ENCODE assay signal across 16 cellular contexts in genomic region chr19:28481674-28482073, GRCh38.
"Had no signal": no experiment of that assay in that cellular context is flagged by ENCODE, and none has a peak within 500 bp of the region (broad histone marks: within the 10 kb centered on the region; RNA-seq: fewer than 3 reads in every experiment).

No MANE protein-coding gene starts in this region.

- H3K4me3 Mint-ChIP-seq: activated naive CD8-positive, alpha-beta T cell treated with anti-CD3 and anti-CD28 coated beads, Interleukin-2, amount 10 ng/mL, durations not matched to agents 7 days and 5 days; brain; central memory CD8-positive, alpha-beta T cell; nephron progenitor cell had no signal

- H3K27ac Mint-ChIP-seq: activated naive CD8-positive, alpha-beta T cell treated with anti-CD3 and anti-CD28 coated beads, Interleukin-2, amount 10 ng/mL, durations not matched to agents 7 days and 5 days had no signal

- H3K36me3 Mint-ChIP-seq: activated naive CD8-positive, alpha-beta T cell treated with anti-CD3 and anti-CD28 coated beads, Interleukin-2, amount 10 ng/mL, durations not matched to agents 7 days and 5 days; brain had no signal

- H3K27me3 ChIP-seq: tibial nerve had no signal

- H3K4me1 ChIP-seq: tibial nerve had no signal

- H3K27ac ChIP-seq: SK-N-MC, tibial nerve had no signal

- H3K9me3 ChIP-seq: tibial nerve had no signal

- H3K36me3 ChIP-seq: tibial nerve had no signal

- H3K4me3 ChIP-seq: SK-N-MC, tibial nerve had no signal

- H3K9me3 Mint-ChIP-seq: activated naive CD8-positive, alpha-beta T cell treated with anti-CD3 and anti-CD28 coated beads, Interleukin-2, amount 10 ng/mL, durations not matched to agents 7 days and 5 days; central memory CD8-positive, alpha-beta T cell had no signal

- H3K27me3 Mint-ChIP-seq: central memory CD8-positive, alpha-beta T cell had no signal

- H3K4me1 Mint-ChIP-seq: activated naive CD8-positive, alpha-beta T cell treated with anti-CD3 and anti-CD28 coated beads, Interleukin-2, amount 10 ng/mL, durations not matched to agents 7 days and 5 days had no signal

- DNase-seq: activated CD4-positive, alpha-beta T cell treated with anti-CD3 and anti-CD28 coated beads for 1 hour; activated CD4-positive, alpha-beta T cell treated with anti-CD3 and anti-CD28 coated beads, Interleukin-2, amount 50 U/mL, for 4 hours; activated naive CD4-positive, alpha-beta T cell; activated naive CD8-positive, alpha-beta T cell treated with anti-CD3 and anti-CD28 coated beads, Interleukin-2, amount 10 ng/mL, durations not matched to agents 7 days and 5 days; activated T-cell treated with anti-CD3 and anti-CD28 coated beads for 4 hours; cortex of kidney; erythroblast; nephron progenitor cell; stimulated activated CD4-positive, alpha-beta T cell treated with anti-CD3 and anti-CD28 coated beads, Interleukin-15, amount 100 ng/mL, for 24 hours; stimulated activated CD4-positive, alpha-beta T cell treated with anti-CD3 and anti-CD28 coated beads, Interleukin-4, amount 100 ng/mL, for 24 hours; stimulated activated naive CD4-positive, alpha-beta T cell treated with Interleukin-2 at 50 U/mL for 16 hours; substantia nigra had no signal
